9 cellular contexts compared by ENCODE assay signal in genomic region chr18:59902180-59902992, GRCh38. TPM values are rescaled to one million over a fixed set of nuclear protein-coding genes. Genes with fewer than 3 reads are reported as not detected.
DNase-seq lines count a peak whose midpoint lies in the region; TF ChIP-seq lines count a peak whose summit lies in the region.
"Had no signal": no experiment of that assay in that cellular context is flagged by ENCODE, and none has a peak within 500 bp of the region (broad histone marks: within the 10 kb centered on the region; RNA-seq: fewer than 3 reads in every experiment).

No MANE protein-coding gene starts in this region.

- CTCF ChIA-PET in Calu3 (lab: Charles Lee) = no interaction called here

- H3K27ac Mint-ChIP-seq in Calu3 (ENCODE audit: unreplicated experiment) = peak overlapping the region; percentile 98
- peak overlapping the region; percentile 99 for H3K27ac Mint-ChIP-seq in activated naive CD8-positive, alpha-beta T cell treated with anti-CD3 and anti-CD28 coated beads for 36 hours

- H3K9me3 Mint-ChIP-seq in Calu3 (ENCODE audit: low read depth, unreplicated experiment) = no peaks in the 10 kb centered on the region
- no peaks in the 10 kb centered on the region for H3K9me3 Mint-ChIP-seq in activated naive CD8-positive, alpha-beta T cell treated with anti-CD3 and anti-CD28 coated beads for 36 hours

- intact Hi-C loops in Calu3 (cut with micrococcal nuclease; ENCODE audit: unreplicated experiment) = loop anchor here (5.0 kb wide), 1 partner anchor 85 kb away; no protein-coding TSS in a partner anchor

- H3K27ac ChIP-seq in HL-60 (replicated peaks) = no peak overlapping the region

- TF ChIP-seq CTCF in Calu3 (IDR thresholded peaks at IDR 0.05; ENCODE audit: unreplicated experiment) (no peak), HL-60 (IDR thresholded peaks at IDR 0.05; ENCODE audit: insufficient read depth, low read length) (no peak), kidney epithelial cell (IDR thresholded peaks at IDR 0.05; ENCODE audit: insufficient read depth, low read length, poor library complexity, severe bottlenecking) (no peak)

- no peaks in the 10 kb centered on the region for H3K27me3 Mint-ChIP-seq in Calu3 (ENCODE audit: unreplicated experiment)
- peaks cover 3% of the 10 kb centered on the region for H3K27me3 Mint-ChIP-seq in activated naive CD8-positive, alpha-beta T cell treated with anti-CD3 and anti-CD28 coated beads for 36 hours

- H3K36me3 Mint-ChIP-seq in Calu3 (ENCODE audit: insufficient read depth, unreplicated experiment) = peaks cover 62% of the 10 kb centered on the region
- H3K36me3 Mint-ChIP-seq in activated naive CD8-positive, alpha-beta T cell treated with anti-CD3 and anti-CD28 coated beads for 36 hours = peaks cover 54% of the 10 kb centered on the region

- no TSS peak for BruUV-seq in Calu3 (replicated peaks; lab: Mats Ljungman, UMichigan)

- no peaks in the 10 kb centered on the region for H3K36me3 ChIP-seq in kidney epithelial cell (ENCODE audit: control insufficient read depth, insufficient read depth, low read length)

- H3K4me3 Mint-ChIP-seq in Calu3 (ENCODE audit: low read depth, unreplicated experiment) = peak overlapping the region; percentile 92
- peak overlapping the region; percentile 98 for H3K4me3 Mint-ChIP-seq in activated naive CD8-positive, alpha-beta T cell treated with anti-CD3 and anti-CD28 coated beads for 36 hours

- peaks cover 43% of the 10 kb centered on the region for H3K4me1 Mint-ChIP-seq in Calu3 (ENCODE audit: low read depth, unreplicated experiment)
- H3K4me1 Mint-ChIP-seq in activated naive CD8-positive, alpha-beta T cell treated with anti-CD3 and anti-CD28 coated beads for 36 hours = peaks cover 51% of the 10 kb centered on the region

- H3K4me3 ChIP-seq in HL-60 (replicated peaks; ENCODE audit: insufficient read depth, low read length) = peak overlapping the region; percentile 83; the same call in 1 of the 2 replicates
- peak overlapping the region; percentile 64 for H3K4me3 ChIP-seq in kidney epithelial cell (ENCODE audit: low read depth, low read length)

- H3K27me3 ChIP-seq in HL-60 (ENCODE audit: insufficient read depth, poor library complexity, severe bottlenecking) = no peaks in the 10 kb centered on the region
- H3K27me3 ChIP-seq in kidney epithelial cell (ENCODE audit: control insufficient read depth, insufficient read depth, low read length) = no peaks in the 10 kb centered on the region

- DNase-seq in Calu3 (no peak), HL-60 (ENCODE audit: low read depth in 1 of 2, low spot score in 1 of 2) (no peak), kidney epithelial cell (ENCODE audit: low read depth) (no peak), NCI-H446 (lab: John Stamatoyannopoulos, UW) (no peak), UCSD-AML1 (lab: John Stamatoyannopoulos, UW; ENCODE audit: unreplicated experiment) (no peak), AML-193 (lab: John Stamatoyannopoulos, UW) (no peak)
- DNase-seq in activated naive CD8-positive, alpha-beta T cell treated with anti-CD3 and anti-CD28 coated beads for 36 hours = no peak
- DNase-seq in activated effector memory CD4-positive, alpha-beta T cell treated with anti-CD3 and anti-CD28 coated beads, Interleukin-2, amount 50 U/mL, for 16 hours = no peak
- DNase-seq: amniotic stem cell had no signal

RNA-seq across cellular contexts. Expression of gene PMAIP1, which starts 2.6 kb away (rescaled TPM):
- 56.1 and 75.4 TPM in 2 replicates for total RNA-seq in Calu3 (2022)
- 10 to 100 TPM; 82.0 to 83.4 TPM for total RNA-seq in activated naive CD8-positive, alpha-beta T cell treated with anti-CD3 and anti-CD28 coated beads for 36 hours
- total RNA-seq in kidney epithelial cell = 65.2 and 73.9 TPM in 2 replicates
